ENCODE assay signal across 23 cellular contexts in genomic region chr3:78994174-78995027, GRCh38.
DNase-seq lines count a peak whose midpoint lies in the region; ATAC-seq, FAIRE-seq and TF ChIP-seq lines count a peak whose summit lies in the region.
"Had no signal": no experiment of that assay in that cellular context is flagged by ENCODE, and none has a peak within 500 bp of the region (broad histone marks: within the 10 kb centered on the region; RNA-seq: fewer than 3 reads in every experiment).

No MANE protein-coding gene starts in this region.

- TF ChIP-seq RAD21 in HepG2 (CRISPR knock-in tag; IDR thresholded peaks at IDR 0.05) = no peak

- in situ Hi-C loops in HepG2 (cut with HindIII; ENCODE audit: extremely low pct_ligation_motif_present, low pct_unique_long_range_greater_than_20kb) = no loop called here

- H3K9ac ChIP-seq in HepG2 (ENCODE audit: insufficient read depth, low read depth, low read length) = peak overlapping the region; percentile 61

- H3K36me3 ChIP-seq in HepG2 (replicated peaks in 1 of 2; ENCODE audit: control insufficient read depth in 1 of 2, insufficient read depth in 2 of 2, low read length in 2 of 2) = no peaks in the 10 kb centered on the region
- no peaks in the 10 kb centered on the region for H3K36me3 ChIP-seq in left lung
- H3K36me3 ChIP-seq: lower lobe of right lung, sigmoid colon, uterus had no signal

- peaks cover 78% of the 10 kb centered on the region for H3K4me1 ChIP-seq in HepG2 (ENCODE audit: insufficient read depth, low read length)
- H3K4me1 ChIP-seq in left lung = no peaks in the 10 kb centered on the region
- H3K4me1 ChIP-seq: lower lobe of right lung, sigmoid colon, uterus had no signal

- TF ChIP-seq POLR2A in HepG2 (IDR thresholded peaks at IDR 0.05; ENCODE audit: insufficient read depth in 1 of 2, low read depth in 2 of 2, low read length in 2 of 2) = no peak

- H3K27ac ChIP-seq in dorsolateral prefrontal cortex = peak overlapping the region in 53 of 59 donors; percentile 2 to 81 (median 54)
- H3K27ac ChIP-seq in HepG2 (ENCODE audit: extremely low read length, insufficient read depth, low read length) = peak overlapping the region; percentile 82
- H3K27ac ChIP-seq in left lung = no peak overlapping the region
- no peak overlapping the region for H3K27ac ChIP-seq in coronary artery
- H3K27ac ChIP-seq: epithelial cell of prostate, lower lobe of right lung, sigmoid colon, uterus had no signal

- no TSS peak for BruUV-seq in HepG2 (replicated peaks; lab: Mats Ljungman, UMichigan)

- DNase-seq in LHCN-M2 (ENCODE audit: low read depth) (peak; percentile 24), dorsolateral prefrontal cortex (no peak), HepG2 (ENCODE audit: low spot score) (peak; percentile 66), NCI-H1092 treated with DMSO at 0.1 percent for 48 hours (lab: John Stamatoyannopoulos, UW) (no peak), left lung (no peak), coronary artery (ENCODE audit: low spot score) (no peak)
- DNase-seq: activated naive CD4-positive, alpha-beta T cell treated with anti-CD3 and anti-CD28 coated beads, Interleukin-2, amount 50 U/mL, for 16 hours; CD8-positive, alpha-beta memory T cell; central memory CD4-positive, alpha-beta T cell; head of caudate nucleus; lower lobe of right lung; NCI-H1092; NCI-H510A; sigmoid colon; T-helper 1 cell; uterus had no signal

- peak; percentile 81 for ATAC-seq in HepG2
- no peak for ATAC-seq in HG03521 (IDR thresholded peaks at IDR 0.05; ENCODE audit: unreplicated experiment)
- no peak for ATAC-seq in left lung
- ATAC-seq: activated CD4-positive, CD25-positive, alpha-beta regulatory T cell treated with anti-CD3 and anti-CD28 coated beads, Interleukin-2, amount 50 U/mL, for 24 hours; lower lobe of right lung; stimulated activated memory B cell treated with anti-CD40 and anti-IgM and Interleukin-4, amounts not matched to agents 10 μg/mL and 1 μg/mL and 100 μg/mL, for 72 hours had no signal

- no peak overlapping the region for H2AFZ ChIP-seq in HepG2 (ENCODE audit: low read length)

- H3K27me3 ChIP-seq in dorsolateral prefrontal cortex (no peaks in the 10 kb centered on the region), HepG2 (ENCODE audit: control insufficient read depth in 1 of 2, insufficient read depth in 2 of 2, low read length in 2 of 2) (no peaks in the 10 kb centered on the region), left lung (no peaks in the 10 kb centered on the region)
- H3K27me3 ChIP-seq: sigmoid colon, uterus had no signal

- no peak for TF ChIP-seq CTCF in dorsolateral prefrontal cortex (IDR thresholded peaks at IDR 0.05 in 54 of 56, conservative IDR thresholded peaks at IDR 0.05 in 2 of 56; ENCODE audit: low read depth in 1 of 56, partially characterized antibody in 56 of 56)
- TF ChIP-seq CTCF in HepG2 (CRISPR knock-in tag; IDR thresholded peaks at IDR 0.05) = no peak
- TF ChIP-seq CTCF in left lung (IDR thresholded peaks at IDR 0.05) = no peak
- TF ChIP-seq CTCF in coronary artery (IDR thresholded peaks at IDR 0.05) = no peak

- intact Hi-C loops in dorsolateral prefrontal cortex (cut with DNase I) = no loop called here
- intact Hi-C loops in HepG2 (cut with micrococcal nuclease; ENCODE audit: unreplicated experiment) = loop anchor here (5.0 to 10.0 kb wide), 2 partner anchors 162 to 260 kb away; no protein-coding TSS in a partner anchor
- intact Hi-C loops in left lung (cut with DNase I) = no loop called here

- TF ChIP-seq EP300 in HepG2 (IDR thresholded peaks at IDR 0.05; ENCODE audit: low read depth in 2 of 2, low read length in 2 of 2) = peak in 1 of 2 experiments; percentile 75; a peak in 2 of 4 replicates
- no peak for TF ChIP-seq EP300 in HepG2 (CRISPR knock-in tag; IDR thresholded peaks at IDR 0.05; ENCODE audit: borderline replicate concordance)

- FAIRE-seq in A204.1 (lab: Jason Lieb, UNC) (peak; percentile 11), HepG2 (lab: Jason Lieb, UNC) (no peak)
- FAIRE-seq: GM19239, RCC 7860 had no signal

- peak overlapping the region; percentile 68 for H3K4me2 ChIP-seq in HepG2 (ENCODE audit: low read depth, low read length)

- CTCF ChIA-PET in HepG2 (lab: Yijun Ruan, JAX; ENCODE audit: low intra/inter-chr PET ratio, low total read pairs) = no interaction called here

- no peaks in the 10 kb centered on the region for H4K20me1 ChIP-seq in HepG2 (ENCODE audit: insufficient read depth, low read length)

- POLR2A ChIA-PET in HepG2 (lab: Yijun Ruan, JAX) = interaction anchor here (1.0 to 1.8 kb wide), 2 partner anchors 12 to 25 kb away, joined by 5 to 8 read pairs; no protein-coding TSS in a partner anchor

- peak overlapping the region in 10 of 59 donors; percentile 4 to 34 (median 12) for H3K4me3 ChIP-seq in dorsolateral prefrontal cortex
- peak overlapping the region; percentile 22 to 42 (median 29); a peak in 5 of 6 replicates for H3K4me3 ChIP-seq in HepG2 (replicated peaks in 1 of 3; ENCODE audit: insufficient read depth in 1 of 3, low read depth in 2 of 3, low read length in 3 of 3)
- no peak overlapping the region for H3K4me3 ChIP-seq in left lung
- no peak overlapping the region for H3K4me3 ChIP-seq in coronary artery
- H3K4me3 ChIP-seq: lower lobe of right lung, sigmoid colon, uterus had no signal

- peaks cover 98% of the 10 kb centered on the region for H3K79me2 ChIP-seq in HepG2 (ENCODE audit: insufficient read depth, low read length)

- H3K9me3 ChIP-seq in HepG2 (ENCODE audit: low read length) (no peaks in the 10 kb centered on the region), left lung (peaks cover 0 to 17% of the 10 kb centered on the region in 2 donors)

- whole genome bisulfite sequencing in HepG2 (ENCODE audit: low lambda C conversion rate) = 20% methylated on average over 9 of the region's 9 CpGs

TF ChIP-seq in HepG2, 621 proteins besides CTCF, POLR2A, EP300 and RAD21 (continues in another document):
- peak; percentile 54; the same call in 1 of the 2 replicates for TF ChIP-seq POGZ (CRISPR knock-in tag; IDR thresholded peaks at IDR 0.05)
- peak; percentile 83 for TF ChIP-seq SIX4 (CRISPR knock-in tag; IDR thresholded peaks at IDR 0.05)
- TF ChIP-seq ZNF280D (CRISPR knock-in tag; IDR thresholded peaks at IDR 0.05) = 0 out of 2 replicates have a peak, but pooled peaks have one; percentile 39
- no peak for TF ChIP-seq FOXP1 (IDR thresholded peaks at IDR 0.05)
- peak; percentile 67; the same call in 1 of the 2 replicates for TF ChIP-seq FOXP1 (CRISPR knock-in tag; IDR thresholded peaks at IDR 0.05)
- TF ChIP-seq, protein P1, sequence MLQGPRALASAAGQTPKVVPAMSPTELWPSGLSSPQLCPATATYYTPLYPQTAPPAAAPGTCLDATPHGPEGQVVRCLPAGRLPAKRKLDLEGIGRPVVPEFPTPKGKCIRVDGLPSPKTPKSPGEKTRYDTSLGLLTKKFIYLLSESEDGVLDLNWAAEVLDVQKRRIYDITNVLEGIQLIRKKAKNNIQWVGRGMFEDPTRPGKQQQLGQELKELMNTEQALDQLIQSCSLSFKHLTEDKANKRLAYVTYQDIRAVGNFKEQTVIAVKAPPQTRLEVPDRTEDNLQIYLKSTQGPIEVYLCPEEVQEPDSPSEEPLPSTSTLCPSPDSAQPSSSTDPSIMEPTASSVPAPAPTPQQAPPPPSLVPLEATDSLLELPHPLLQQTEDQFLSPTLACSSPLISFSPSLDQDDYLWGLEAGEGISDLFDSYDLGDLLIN (CRISPR knock-in tag; IDR thresholded peaks at IDR 0.05; ENCODE audit: borderline replicate concordance) = no peak
- TF ChIP-seq ATRX (CRISPR knock-in tag; IDR thresholded peaks at IDR 0.05; ENCODE audit: borderline replicate concordance) = no peak
- peak; percentile 22; the same call in 1 of the 2 replicates for TF ChIP-seq FOXO1 (CRISPR knock-in tag; IDR thresholded peaks at IDR 0.05)
- no peak for TF ChIP-seq ZBTB7A (CRISPR knock-in tag; IDR thresholded peaks at IDR 0.05)
- TF ChIP-seq ERF (CRISPR knock-in tag; IDR thresholded peaks at IDR 0.05) = peak; percentile 28; the same call in 1 of the 2 replicates

Comparison
In these comparisons a context has a peak if more than half of its experiments do, and no peak if none do; other contexts are left out.
1. DNase-seq: peak in LHCN-M2 (single experiment) and HepG2 (single experiment); none in dorsolateral prefrontal cortex (0 of 10), NCI-H1092 treated with DMSO at 0.1 percent for 48 hours (single experiment), left lung (0 of 2) and coronary artery (single experiment).
2. H3K27ac ChIP-seq: peak in dorsolateral prefrontal cortex (53 of 59) and HepG2 (single experiment); none in left lung (0 of 2) and coronary artery (0 of 2).
3. H3K4me3 ChIP-seq: peak in HepG2 (3 of 3); none in left lung (0 of 2) and coronary artery (single experiment).